8 cellular contexts compared by ENCODE assay signal in the genomic region with DNA sequence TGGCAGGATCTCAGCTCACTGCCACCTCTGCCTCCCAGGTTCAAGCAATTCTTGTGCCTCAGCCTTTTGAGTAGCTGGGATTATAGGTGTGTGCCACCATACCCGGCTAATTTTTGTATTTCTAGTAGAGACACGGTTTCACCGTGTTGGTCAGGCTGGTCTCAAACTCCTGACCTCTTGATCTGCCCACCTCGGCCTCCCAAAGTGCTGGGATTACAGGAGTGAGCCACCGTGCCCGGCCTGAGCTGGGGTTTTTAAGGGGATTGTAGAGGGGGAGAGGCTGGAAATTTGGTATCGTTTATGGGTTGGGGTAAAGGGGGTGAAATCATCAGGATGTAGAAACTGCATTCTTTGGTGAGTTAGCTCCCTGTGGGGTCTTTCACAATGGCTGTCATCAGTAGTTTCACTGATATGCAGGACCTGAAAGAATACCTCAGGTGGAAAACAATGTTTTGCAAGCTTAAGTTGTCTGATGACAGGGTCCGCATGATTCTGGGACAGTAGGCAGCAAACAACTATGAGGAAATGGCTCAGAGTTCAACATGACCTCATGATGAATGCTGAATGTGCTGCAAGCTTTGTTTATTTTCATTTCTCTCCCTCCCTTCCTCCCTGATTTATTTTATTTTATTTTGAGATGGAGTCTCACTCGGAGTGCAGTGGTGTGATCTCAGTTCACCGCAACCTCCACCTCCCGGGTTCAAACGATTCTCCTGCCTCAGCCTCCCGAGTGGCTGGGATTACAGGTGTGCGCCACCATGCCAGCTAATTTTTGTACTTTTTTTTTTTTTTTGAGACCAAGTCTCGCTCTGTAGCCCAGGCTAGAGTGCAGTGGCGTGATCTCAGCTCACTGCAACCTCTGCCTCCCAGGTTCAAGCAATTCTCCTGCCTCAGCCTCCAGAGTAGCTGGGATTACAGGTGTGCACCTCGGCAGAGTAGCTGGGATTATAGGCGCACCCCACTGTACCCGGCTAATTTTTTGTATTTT. TPM values are rescaled to one million over a fixed set of nuclear protein-coding genes. Genes with fewer than 3 reads are reported as not detected.
DNase-seq lines count a peak whose midpoint lies in the region; ATAC-seq, FAIRE-seq and TF ChIP-seq lines count a peak whose summit lies in the region.
"Not testable (repeated sequence)": the region's sequence is repeated elsewhere in the genome, so short reads cannot be mapped to it uniquely, and the experiment has no call there.

No MANE protein-coding gene starts in this region.

- not testable (repeated sequence) for H3K79me2 ChIP-seq in GM23338 (replicated peaks; ENCODE audit: insufficient read depth); fibroblast of lung (ENCODE audit: control insufficient read depth, insufficient read depth, low read length)

- not testable (repeated sequence) for FAIRE-seq in A549 (lab: Jason Lieb, UNC)

- WGBS in A549 (ENCODE audit: missing lambda C conversion rate), result 72% methylated on average over 19 of the region's 19 CpGs

- not testable (repeated sequence) for H3K27me3 Mint-ChIP-seq in GM23338 (ENCODE audit: insufficient read depth, low read depth, poor library complexity)

- H4K20me1 ChIP-seq in GM23338 (replicated peaks; ENCODE audit: insufficient read depth); fibroblast of lung (ENCODE audit: control insufficient read depth, extremely low read depth, insufficient read depth, low read length): not testable (repeated sequence)

- H3F3A ChIP-seq in GM23338 (replicated peaks; ENCODE audit: low read depth), result not testable (repeated sequence)

- not testable (repeated sequence) for H3K36me3 Mint-ChIP-seq in GM23338 (ENCODE audit: low read depth)

- not testable (repeated sequence) for H3K27ac Mint-ChIP-seq in GM23338

- H3K9me3 Mint-ChIP-seq in GM23338, result not testable (repeated sequence)

- not testable (repeated sequence) for H3K27ac ChIP-seq in A549; GM23338 (ENCODE audit: low read depth); fibroblast of lung (ENCODE audit: insufficient read depth, low read length)

- TF ChIP-seq CTCF in A549 (IDR thresholded peaks at IDR 0.05); GM23338 (conservative IDR thresholded peaks at IDR 0.05; ENCODE audit: low read depth in 2 of 2); fibroblast of lung (conservative IDR thresholded peaks at IDR 0.05 in 1 of 2, IDR thresholded peaks at IDR 0.05 in 1 of 2; ENCODE audit: low read depth in 1 of 2, low read length in 2 of 2): not testable (repeated sequence)

- H3K4me3 Mint-ChIP-seq in GM23338, result not testable (repeated sequence)

- not testable (repeated sequence) for H3K36me3 ChIP-seq in GM23338 (ENCODE audit: insufficient read depth); MG63; fibroblast of lung (ENCODE audit: control insufficient read depth, insufficient read depth, low read length)

- POLR2A ChIA-PET in A549 (lab: Yijun Ruan, JAX), result not testable (repeated sequence)

- H3K4me3 ChIP-seq in A549; GM23338; MG63; fibroblast of lung (replicated peaks in 1 of 4; ENCODE audit: control extremely low read depth in 1 of 4, insufficient read depth in 1 of 4, low read depth in 3 of 4, low read length in 4 of 4): not testable (repeated sequence)

- not testable (repeated sequence) for H3K9ac ChIP-seq in fibroblast of lung (ENCODE audit: insufficient read depth, low read length)

- CTCF ChIA-PET in A549 (lab: Yijun Ruan, JAX), result interaction anchor here (0.9 to 2.6 kb wide), 3 partner anchors 14 to 378 kb away, joined by 3 to 9 read pairs (median 4); no protein-coding TSS in a partner anchor

- H3K4me1 ChIP-seq in A549; GM23338 (ENCODE audit: insufficient read depth); fibroblast of lung (ENCODE audit: control insufficient read depth, extremely low read depth, insufficient read depth, low read length): not testable (repeated sequence)

- H3K4me2 ChIP-seq in A549, result 0 out of 3 replicates have a peak overlapping the region, but pooled peaks have one; percentile 12
- not testable (repeated sequence) for H3K4me2 ChIP-seq in GM23338; fibroblast of lung (ENCODE audit: extremely low read depth, insufficient read depth, low read length)

- DNase-seq in A549 (ENCODE audit: low read depth in 1 of 2, low spot score in 1 of 2) (peak in 1 of 2 experiments; percentile 38), MG63 (peak; percentile 27), amniotic epithelial cell (ENCODE audit: low read depth) (peak; percentile 74), dermis blood vessel endothelial cell (peak; percentile 70), fibroblast of lung (ENCODE audit: low read depth in 2 of 2) (peak; percentile 63 to 90), iris pigment epithelial cell (ENCODE audit: low read depth) (peak; percentile 96), non-pigmented ciliary epithelial cell (ENCODE audit: low read depth) (peak; percentile 56)
- not testable (repeated sequence) for DNase-seq in GM23338 (ENCODE audit: low spot score)

- TF ChIP-seq RAD21 in A549 (conservative IDR thresholded peaks at IDR 0.05 in 1 of 2, IDR thresholded peaks at IDR 0.05 in 1 of 2), result not testable (repeated sequence)

- not testable (repeated sequence) for ATAC-seq in A549, GM23338

- H3K4me1 Mint-ChIP-seq in GM23338, result not testable (repeated sequence)

- not testable (repeated sequence) for TF ChIP-seq POLR2A in A549 (IDR thresholded peaks at IDR 0.05; ENCODE audit: low read length)

- peak overlapping the region; percentile 69; the same call in 1 of the 2 replicates for H2AFZ ChIP-seq in GM23338
- H2AFZ ChIP-seq in fibroblast of lung (ENCODE audit: low read length), result not testable (repeated sequence)

- not testable (repeated sequence) for H3K9me2 ChIP-seq in GM23338 (ENCODE audit: insufficient read depth)

- not testable (repeated sequence) for H3K9me3 ChIP-seq in A549; MG63; fibroblast of lung (ENCODE audit: control insufficient read depth, insufficient read depth, low read depth, low read length)

- not testable (repeated sequence) for TF ChIP-seq EP300 in A549 (IDR thresholded peaks at IDR 0.05)

- H3K27me3 ChIP-seq in GM23338 (ENCODE audit: insufficient read depth); MG63; fibroblast of lung (ENCODE audit: control insufficient read depth, insufficient read depth, low read length): not testable (repeated sequence)

RNA-seq across cellular contexts. Expression of gene MTOR, which starts 5.3 kb away (rescaled TPM):
- polyA plus RNA-seq in A549 (2011; rRNA removed) (28.5 and 32.4 TPM in 2 replicates), A549 (2017; fragmentation: RNase III; extraction: RNeasy Plus Mini Kit Qiagen cat#74134 plus additional on column Dnase treatment) (15.7 to 16.0 TPM (median 15.8 TPM) in 3 replicates), GM23338 (2016; fragmentation: Nextera tagmentation; extraction: Ambion mirVana) (20.7 and 22.8 TPM in 2 replicates), fibroblast of lung (20.2 and 27.6 TPM in 2 replicates)
- polyA plus RNA-seq in A549 (2012; cell fraction: cytosol; rRNA removed), result 14.6 and 17.3 TPM in 2 replicates
- 29.3 and 34.7 TPM in 2 replicates for polyA plus RNA-seq in A549 (2012; cell fraction: nucleus; rRNA removed)
- 67.6 and 73.6 TPM in 2 replicates for polyA minus RNA-seq in A549 (2011; rRNA and poly(A)+ RNA removed)
- 82.1 and 98.0 TPM in 2 replicates for total RNA-seq in GM23338 (2014; rRNA removed; shearing (Covaris generic))
- total RNA-seq in MG63 (2014; rRNA removed; shearing (Covaris generic); ENCODE audit: low replicate concordance), result 12.2 and 14.3 TPM in 2 replicates
- total RNA-seq in dermis blood vessel endothelial cell (63.5 and 86.6 TPM in 2 replicates), fibroblast of lung (25.4 and 36.2 TPM in 2 replicates)
- polyA plus RNA-seq in fibroblast of lung (2012), result 17.4 and 21.9 TPM in 2 replicates
- 63.7 and 109 TPM in 2 replicates for polyA minus RNA-seq in fibroblast of lung (ENCODE audit: low replicate concordance)

RNA-seq across cellular contexts. Expression of gene UBIAD1, which starts 5.4 kb away (rescaled TPM):
- polyA plus RNA-seq in A549 (2011; rRNA removed) (13.9 and 14.9 TPM in 2 replicates), A549 (2017; fragmentation: RNase III; extraction: RNeasy Plus Mini Kit Qiagen cat#74134 plus additional on column Dnase treatment) (9.9 to 11.4 TPM (median 10.8 TPM) in 3 replicates), GM23338 (2016; fragmentation: Nextera tagmentation; extraction: Ambion mirVana) (13.0 and 13.7 TPM in 2 replicates), fibroblast of lung (7.1 and 12.9 TPM in 2 replicates)
- 13.7 and 15.9 TPM in 2 replicates for polyA plus RNA-seq in A549 (2012; cell fraction: cytosol; rRNA removed)
- 11.3 and 13.9 TPM in 2 replicates for polyA plus RNA-seq in A549 (2012; cell fraction: nucleus; rRNA removed)
- polyA minus RNA-seq in A549 (2011; rRNA and poly(A)+ RNA removed), result 31.1 and 33.3 TPM in 2 replicates
- 28.6 and 31.6 TPM in 2 replicates for total RNA-seq in GM23338 (2014; rRNA removed; shearing (Covaris generic))
- total RNA-seq in MG63 (2014; rRNA removed; shearing (Covaris generic); ENCODE audit: low replicate concordance), result 6.3 and 9.0 TPM in 2 replicates
- total RNA-seq in dermis blood vessel endothelial cell (12.3 and 12.8 TPM in 2 replicates), fibroblast of lung (7.6 and 8.0 TPM in 2 replicates)
- polyA plus RNA-seq in fibroblast of lung (2012), result 5.3 and 9.3 TPM in 2 replicates
- polyA minus RNA-seq in fibroblast of lung (ENCODE audit: low replicate concordance), result 5.9 and 20.0 TPM in 2 replicates
